1 cellular context compared by ENCODE assay signal in genomic region chr16:88452485-88453216, GRCh38.
TF ChIP-seq lines count a peak whose summit lies in the region.

No MANE protein-coding gene starts in this region.

TF ChIP-seq in K562, 482 proteins besides CTCF, POLR2A, EP300 and RAD21 (continued from another document and continues in another):
- TF ChIP-seq MLX (CRISPR knock-in tag; conservative IDR thresholded peaks at IDR 0.05), result 0 out of 4 replicates have a peak, but pooled peaks of 1 of the 2 experiments have one; percentile 60
- TF ChIP-seq CREM (IDR thresholded peaks at IDR 0.05; ENCODE audit: low read depth), result peak; percentile 48; the same call in 1 of the 2 replicates
- TF ChIP-seq KLF10 (CRISPR knock-in tag; IDR thresholded peaks at IDR 0.05), result no peak
- TF ChIP-seq ZNF592 (IDR thresholded peaks at IDR 0.05), result peak; percentile 75
- no peak for TF ChIP-seq ZNF639 (CRISPR knock-in tag; conservative IDR thresholded peaks at IDR 0.05 in 1 of 2, IDR thresholded peaks at IDR 0.05 in 1 of 2)
- 0 out of 2 replicates have a peak, but pooled peaks have one; percentile 45 for TF ChIP-seq AFF4 (CRISPR knock-in tag; IDR thresholded peaks at IDR 0.05)
- no peak; the same call in 1 of the 2 replicates for TF ChIP-seq ESRRA (IDR thresholded peaks at IDR 0.05; ENCODE audit: borderline replicate concordance, low read depth)
- no peak for TF ChIP-seq KLF16 (IDR thresholded peaks at IDR 0.05)
- peak; percentile 37; the same call in 1 of the 2 replicates for TF ChIP-seq CREB3L1 (IDR thresholded peaks at IDR 0.05; ENCODE audit: borderline replicate concordance, low read depth)
- no peak for TF ChIP-seq FOXA3 (CRISPR knock-in tag; conservative IDR thresholded peaks at IDR 0.05 in 1 of 2, IDR thresholded peaks at IDR 0.05 in 1 of 2)
- peak; percentile 57; the same call in 1 of the 2 replicates for TF ChIP-seq ZNF740 (CRISPR knock-in tag; IDR thresholded peaks at IDR 0.05)
- TF ChIP-seq ZNF740 (tag; IDR thresholded peaks at IDR 0.05), result no peak
- no peak for TF ChIP-seq MEF2A (IDR thresholded peaks at IDR 0.05; ENCODE audit: control insufficient read depth, low read depth, low read length)
- TF ChIP-seq U2AF2 (optimal IDR thresholded peaks at IDR 0.05; ENCODE audit: low read depth, low read length), result no peak
- peak; percentile 81 for TF ChIP-seq MXD1 (CRISPR knock-in tag; IDR thresholded peaks at IDR 0.05; ENCODE audit: borderline replicate concordance, poor library complexity, severe bottlenecking)
- TF ChIP-seq PHF8 (IDR thresholded peaks at IDR 0.05; ENCODE audit: borderline replicate concordance, low read length), result peak; percentile 24; the same call in 1 of the 2 replicates
- TF ChIP-seq MYC (IDR thresholded peaks at IDR 0.05; ENCODE audit: low read depth, low read length), result peak; percentile 92
- peak; percentile 93 for TF ChIP-seq MYC (CRISPR knock-in tag; IDR thresholded peaks at IDR 0.05; ENCODE audit: borderline replicate concordance, low read depth)
- TF ChIP-seq MGA (IDR thresholded peaks at IDR 0.05), result peak; percentile 98
- no peak for TF ChIP-seq POU5F1 (IDR thresholded peaks at IDR 0.05; ENCODE audit: borderline replicate concordance, low read depth, low read length, partially characterized antibody)
